Comparison of ENCODE assay signal across 35 cellular contexts in the genomic region with DNA sequence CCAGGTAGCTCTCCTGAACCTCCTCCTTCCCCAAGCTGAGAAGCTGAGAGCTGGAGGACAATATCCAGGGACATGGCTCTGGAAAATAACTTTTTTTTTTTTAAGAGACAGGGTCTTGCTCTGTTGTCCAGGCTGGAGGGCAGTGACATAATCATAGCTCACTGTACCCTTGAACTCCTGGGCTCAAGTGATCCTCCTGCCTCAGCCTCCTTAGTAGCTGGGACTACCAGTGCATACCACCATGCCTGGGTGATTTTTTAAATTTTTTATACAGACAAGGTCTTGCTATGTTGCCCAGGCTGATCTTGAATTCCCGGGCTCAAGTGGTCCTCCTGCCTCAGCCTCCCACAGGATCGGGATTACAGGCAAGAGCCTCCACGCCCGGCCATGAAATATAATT. TPM values are rescaled to one million over a fixed set of nuclear protein-coding genes. Genes with fewer than 3 reads are reported as not detected.
"Had no signal": no experiment of that assay in that cellular context is flagged by ENCODE, and none has a peak within 500 bp of the region (broad histone marks: within the 10 kb centered on the region; RNA-seq: fewer than 3 reads in every experiment).

No MANE protein-coding gene starts in this region.

- H3K27ac ChIP-seq: epithelial cell of prostate, gastrocnemius medialis, left lung, neural progenitor cell, parathyroid adenoma, testis, tibial artery had no signal

- DNase-seq: effector CD4-positive, alpha-beta T cell; endodermal cell; foreskin fibroblast; gastrocnemius medialis; glutamatergic neuron; heart right ventricle; hippocampal formation; left cardiac atrium; left lung; mesendoderm; midbrain; naive thymus-derived CD4-positive, alpha-beta T cell; stimulated activated CD4-positive, alpha-beta T cell treated with anti-CD3 and anti-CD28 coated beads, Interleukin-12 subunit alpha, Interleukin-12 subunit beta, amount 100 ng/mL, for 4 hours; stimulated activated CD4-positive, alpha-beta T cell treated with anti-CD3 and anti-CD28 coated beads, Interleukin-1b, Interleukin-23, amount 100 ng/mL, for 48 hours; stimulated activated CD4-positive, alpha-beta T cell treated with anti-CD3 and anti-CD28 coated beads, Interleukin-4, amount 100 ng/mL, for 1 hour; substantia nigra; testis; tibial artery had no signal

- H3K4me3 Mint-ChIP-seq: endodermal cell; naive thymus-derived CD4-positive, alpha-beta T cell; nephron; neural progenitor cell; stimulated activated memory B cell treated with anti-CD40 and anti-IgM and Interleukin-4, amounts not matched to agents 10 μg/mL and 1 μg/mL and 100 μg/mL, for 72 hours; type B pancreatic cell had no signal

- H3K9me3 Mint-ChIP-seq: endodermal cell; nephron; neural progenitor cell; stimulated activated memory B cell treated with anti-CD40 and anti-IgM and Interleukin-4, amounts not matched to agents 10 μg/mL and 1 μg/mL and 100 μg/mL, for 72 hours; type B pancreatic cell had no signal

- H3K27ac Mint-ChIP-seq: endodermal cell; nephron; neural progenitor cell; progenitor cell of endocrine pancreas; stimulated activated memory B cell treated with anti-CD40 and anti-IgM and Interleukin-4, amounts not matched to agents 10 μg/mL and 1 μg/mL and 100 μg/mL, for 72 hours; type B pancreatic cell had no signal

- ATAC-seq: esophagus mucosa; gastrocnemius medialis; heart right ventricle; left cardiac atrium; left lung; naive thymus-derived CD4-positive, alpha-beta T cell; sciatic nerve; stimulated activated memory B cell treated with anti-CD40 and anti-IgM and Interleukin-4, amounts not matched to agents 10 μg/mL and 1 μg/mL and 100 μg/mL, for 72 hours had no signal

- H3K27me3 Mint-ChIP-seq: naive thymus-derived CD4-positive, alpha-beta T cell; progenitor cell of endocrine pancreas; stimulated activated memory B cell treated with anti-CD40 and anti-IgM and Interleukin-4, amounts not matched to agents 10 μg/mL and 1 μg/mL and 100 μg/mL, for 72 hours; type B pancreatic cell had no signal

RNA-seq across cellular contexts. Expression of a gene that starts 29.7 kb away (rescaled TPM):
- total RNA-seq: kidney epithelial cell, osteoblast had no signal

RNA-seq across cellular contexts. Expression of a gene that starts 34.8 kb away (rescaled TPM):
- total RNA-seq: dorsolateral prefrontal cortex; endodermal cell; esophagus mucosa; gastrocnemius medialis; heart right ventricle; kidney epithelial cell; left cardiac atrium; left lung; lower leg skin; lung microvascular endothelial cell; mucosa of gallbladder; naive thymus-derived CD4-positive, alpha-beta T cell; osteoblast; progenitor cell of endocrine pancreas; sciatic nerve; smooth muscle cell; testis; urinary bladder had no signal
